ENCODE assay signal across 14 cellular contexts in the genomic region with DNA sequence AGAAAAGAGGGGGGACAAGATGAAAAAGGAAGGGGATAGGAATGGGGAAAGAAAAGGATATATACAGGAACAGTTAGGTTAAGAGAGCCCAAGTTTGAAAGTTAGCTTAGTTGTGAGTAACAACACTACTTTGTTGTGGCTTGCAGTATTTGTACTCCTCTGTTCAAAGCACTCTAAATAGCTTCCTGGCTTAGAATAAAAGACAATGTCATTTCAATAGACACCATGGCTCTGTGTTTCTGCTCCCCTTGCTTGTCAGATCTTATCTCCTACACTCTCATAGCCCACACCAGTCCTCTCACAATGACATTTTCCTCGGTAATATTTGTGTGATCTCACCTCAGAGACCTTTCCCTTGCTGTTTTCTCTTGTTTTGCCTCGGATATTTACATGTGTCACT.
DNase-seq lines count a peak whose midpoint lies in the region; ATAC-seq and TF ChIP-seq lines count a peak whose summit lies in the region.
"Had no signal": no experiment of that assay in that cellular context is flagged by ENCODE, and none has a peak within 500 bp of the region (broad histone marks: within the 10 kb centered on the region; RNA-seq: fewer than 3 reads in every experiment).

No MANE protein-coding gene starts in this region.

- H3K4me2 ChIP-seq in neuronal stem cell (ENCODE audit: insufficient read depth, low read length, poor library complexity, severe bottlenecking) = no peak overlapping the region
- H3K4me2 ChIP-seq: BLaER1, GM23338 had no signal

- peak overlapping the region; percentile 58 for H2AFZ ChIP-seq in neuronal stem cell (ENCODE audit: low read length)
- H2AFZ ChIP-seq: GM23338 had no signal

- intact Hi-C loops in activated CD4-positive, alpha-beta T cell treated with anti-CD3 and anti-CD28 coated beads for 36 hours (cut with DNase I, micrococcal nuclease) = no loop called here
- intact Hi-C loops in adrenal gland (cut with DNase I) = no loop called here

- H3K27me3 Mint-ChIP-seq in activated CD4-positive, alpha-beta T cell treated with anti-CD3 and anti-CD28 coated beads for 36 hours = no peaks in the 10 kb centered on the region

- H3K4ac ChIP-seq in neuronal stem cell (ENCODE audit: low read length) = no peak overlapping the region

- H3K4me1 ChIP-seq in neuronal stem cell (ENCODE audit: control insufficient read depth in 2 of 2, insufficient read depth in 1 of 2, low read depth in 1 of 2, low read length in 2 of 2) (peaks cover 2 to 8% of the 10 kb centered on the region in 2 donors), adrenal gland (replicated peaks in 1 of 2) (no peaks in the 10 kb centered on the region)
- H3K4me1 ChIP-seq: BLaER1 had no signal

- no peak overlapping the region for H4K8ac ChIP-seq in neuronal stem cell (ENCODE audit: low read depth, low read length)

- no peak overlapping the region for H2BK120ac ChIP-seq in neuronal stem cell (ENCODE audit: low read depth, low read length)

- no peak overlapping the region for H2BK5ac ChIP-seq in neuronal stem cell (ENCODE audit: low read length)

- peak; percentile 44 for ATAC-seq in activated CD4-positive, alpha-beta T cell treated with anti-CD3 and anti-CD28 coated beads for 36 hours
- ATAC-seq in GM18520 (IDR thresholded peaks at IDR 0.05; ENCODE audit: unreplicated experiment) = no peak
- ATAC-seq: GM23338 had no signal

- H3K27ac ChIP-seq in neuronal stem cell (replicated peaks; ENCODE audit: low read length) = no peak overlapping the region
- H3K27ac ChIP-seq in adrenal gland = no peak overlapping the region
- H3K27ac ChIP-seq: 22Rv1, BLaER1 had no signal

- no peak overlapping the region for H2AK5ac ChIP-seq in neuronal stem cell (ENCODE audit: low read depth, low read length)

- H4K91ac ChIP-seq in neuronal stem cell (ENCODE audit: low read depth, low read length, poor library complexity) = no peak overlapping the region

- H3K23ac ChIP-seq in neuronal stem cell (ENCODE audit: low read depth, low read length, poor library complexity) = no peak overlapping the region

- H3K27ac Mint-ChIP-seq in activated CD4-positive, alpha-beta T cell treated with anti-CD3 and anti-CD28 coated beads for 36 hours = no peak overlapping the region
- H3K27ac Mint-ChIP-seq: GM23338 had no signal

- H3K79me1 ChIP-seq in neuronal stem cell (ENCODE audit: low read depth, low read length) = no peaks in the 10 kb centered on the region

- H3K4me1 Mint-ChIP-seq in activated CD4-positive, alpha-beta T cell treated with anti-CD3 and anti-CD28 coated beads for 36 hours = peaks cover 6% of the 10 kb centered on the region
- H3K4me1 Mint-ChIP-seq: GM23338 had no signal

- POLR2A ChIA-PET in activated CD4-positive, alpha-beta T cell treated with anti-CD3 and anti-CD28 coated beads for 36 hours (lab: Charles Lee) = no interaction called here

- H3K4me3 ChIP-seq in neuronal stem cell (ENCODE audit: low read length in 2 of 2) = no peak overlapping the region
- H3K4me3 ChIP-seq in adrenal gland = no peak overlapping the region
- H3K4me3 ChIP-seq: BLaER1, GM23338 had no signal

- H2BK12ac ChIP-seq in neuronal stem cell (ENCODE audit: low read length) = no peak overlapping the region

- no peak for DNase-seq in activated CD4-positive, alpha-beta T cell treated with anti-CD3 and anti-CD28 coated beads for 36 hours
- DNase-seq in activated CD4-positive, alpha-beta T cell treated with anti-CD3 and anti-CD28 coated beads for 4 hours = no peak
- peak; percentile 54 for DNase-seq in SK-N-DZ (ENCODE audit: low spot score)
- no peak for DNase-seq in neuronal stem cell (ENCODE audit: low spot score)
- DNase-seq in NCI-H446 (lab: John Stamatoyannopoulos, UW) = no peak
- no peak for DNase-seq in adrenal gland
- DNase-seq: DMS 273 treated with DMSO at 0.1 percent for 48 hours, EL, H7, IMR-90 had no signal

- H3K36me3 Mint-ChIP-seq in activated CD4-positive, alpha-beta T cell treated with anti-CD3 and anti-CD28 coated beads for 36 hours (ENCODE audit: low read depth) = peaks cover 2% of the 10 kb centered on the region

- H3K9me3 ChIP-seq in neuronal stem cell (replicated peaks in 1 of 2; ENCODE audit: control insufficient read depth in 2 of 2, insufficient read depth in 1 of 2, low read depth in 1 of 2, low read length in 2 of 2) (peaks cover 0 to 8% of the 10 kb centered on the region in 2 donors), adrenal gland (replicated peaks in 1 of 3) (no peaks in the 10 kb centered on the region)

- H3K9me3 Mint-ChIP-seq in activated CD4-positive, alpha-beta T cell treated with anti-CD3 and anti-CD28 coated beads for 36 hours (ENCODE audit: low read depth) = peaks cover 8% of the 10 kb centered on the region

- no peak overlapping the region for H3K18ac ChIP-seq in neuronal stem cell (ENCODE audit: low read length)

- no peak for TF ChIP-seq CTCF in adrenal gland (IDR thresholded peaks at IDR 0.05)

- no CpG with 5 or more reads among the region's 2 CpGs for WGBS in neuronal stem cell (ENCODE audit: extremely low coverage in 2 of 2, insufficient read length in 2 of 2, insufficient replicate concordance in 1 of 2), 2 donors
- WGBS in adrenal gland, 4 donors = 50 to 57% (median 53%) methylated on average over 2 of the region's 2 CpGs

- H3K36me3 ChIP-seq in neuronal stem cell (replicated peaks in 1 of 2; ENCODE audit: control insufficient read depth in 2 of 2, insufficient read depth in 2 of 2, low read length in 2 of 2) (no peaks in the 10 kb centered on the region), adrenal gland (replicated peaks in 1 of 2) (no peaks in the 10 kb centered on the region)

- no peak for TF ChIP-seq POLR2A in adrenal gland (IDR thresholded peaks at IDR 0.05)

- no peak overlapping the region for H3K14ac ChIP-seq in neuronal stem cell (ENCODE audit: low read length)

- H3K27me3 ChIP-seq in neuronal stem cell (ENCODE audit: control insufficient read depth in 3 of 3, insufficient read depth in 3 of 3, low read depth in 1 of 3, low read length in 3 of 3) = no peaks in the 10 kb centered on the region
- no peaks in the 10 kb centered on the region for H3K27me3 ChIP-seq in adrenal gland
- H3K27me3 ChIP-seq: BLaER1 had no signal

- no peak overlapping the region for H3K9ac ChIP-seq in neuronal stem cell (ENCODE audit: low read depth, low read length, poor library complexity)
- H3K9ac ChIP-seq: BLaER1 had no signal

- no peak overlapping the region for H2BK15ac ChIP-seq in neuronal stem cell (ENCODE audit: low read length)

- no peak overlapping the region for H3K4me3 Mint-ChIP-seq in activated CD4-positive, alpha-beta T cell treated with anti-CD3 and anti-CD28 coated beads for 36 hours
- H3K4me3 Mint-ChIP-seq: GM23338 had no signal

- CTCF ChIA-PET in activated CD4-positive, alpha-beta T cell treated with anti-CD3 and anti-CD28 coated beads for 36 hours (lab: Charles Lee) = no interaction called here
